22 cellular contexts compared by ENCODE assay signal in the genomic region with DNA sequence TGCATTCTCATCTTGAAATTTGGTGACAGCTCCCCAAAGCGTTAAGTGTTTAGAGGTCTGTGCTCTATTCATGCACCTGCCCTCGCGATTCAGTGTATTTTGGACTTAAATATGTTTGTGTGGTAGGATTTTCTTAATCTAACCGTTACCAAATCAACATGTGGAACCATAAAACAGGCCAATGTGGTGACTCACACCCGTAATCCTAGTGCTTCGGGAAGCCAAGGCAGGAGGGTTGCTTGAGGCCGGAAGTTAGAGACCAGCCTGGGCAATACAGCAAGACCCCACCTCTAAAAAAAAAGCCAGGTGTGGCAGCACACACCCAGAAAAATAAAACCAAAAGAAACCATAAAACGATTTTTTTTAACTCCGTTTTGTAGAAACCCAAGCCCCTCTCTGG. TPM values are rescaled to one million over a fixed set of nuclear protein-coding genes. Genes with fewer than 3 reads are reported as not detected.
DNase-seq lines count a peak whose midpoint lies in the region; TF ChIP-seq lines count a peak whose summit lies in the region.
"Had no signal": no experiment of that assay in that cellular context is flagged by ENCODE, and none has a peak within 500 bp of the region (broad histone marks: within the 10 kb centered on the region; RNA-seq: fewer than 3 reads in every experiment).

No MANE protein-coding gene starts in this region.

- H4K20me1 ChIP-seq in BLaER1 (peaks cover 98% of the 10 kb centered on the region), OCI-LY1 (ENCODE audit: insufficient read depth, low read length) (no peaks in the 10 kb centered on the region), osteoblast (ENCODE audit: insufficient read depth, low read length) (peaks cover 19% of the 10 kb centered on the region), Karpas-422 (ENCODE audit: insufficient read depth, low read depth, low read length) (peaks cover 58% of the 10 kb centered on the region; the same call in 1 of the 2 replicates), smooth muscle cell (ENCODE audit: low read depth) (no peaks in the 10 kb centered on the region), OCI-LY7 (ENCODE audit: insufficient read depth, low read length) (peaks cover 28% of the 10 kb centered on the region)

- POLR2A ChIA-PET in OCI-LY7 (lab: Charles Lee): no interaction called here

- H3K9me3 ChIP-seq in BLaER1 (no peaks in the 10 kb centered on the region), OCI-LY1 (ENCODE audit: low read length) (no peaks in the 10 kb centered on the region), esophagus squamous epithelium (no peaks in the 10 kb centered on the region), osteoblast (ENCODE audit: low read depth, low read length) (no peaks in the 10 kb centered on the region), Karpas-422 (ENCODE audit: low read length) (no peaks in the 10 kb centered on the region), smooth muscle cell (replicated peaks; ENCODE audit: low read depth) (no peaks in the 10 kb centered on the region), OCI-LY7 (ENCODE audit: low read length) (no peaks in the 10 kb centered on the region)
- H3K9me3 ChIP-seq: heart left ventricle, Peyer's patch, SK-N-SH, testis had no signal

- TF ChIP-seq POLR2A in esophagus squamous epithelium (IDR thresholded peaks at IDR 0.05): no peak

- H3K27ac ChIP-seq in BLaER1: no peak overlapping the region
- H3K27ac ChIP-seq in OCI-LY1 (ENCODE audit: low read depth, low read length, poor library complexity, severe bottlenecking): peak overlapping the region; percentile 89
- H3K27ac ChIP-seq in esophagus squamous epithelium: peak overlapping the region in 3 of 4 donors; percentile 7 to 63 (median 57)
- no peak overlapping the region for H3K27ac ChIP-seq in osteoblast (ENCODE audit: low read depth, low read length)
- no peak overlapping the region for H3K27ac ChIP-seq in Karpas-422 (ENCODE audit: low read length)
- no peak overlapping the region for H3K27ac ChIP-seq in smooth muscle cell (ENCODE audit: low read depth)
- H3K27ac ChIP-seq in OCI-LY7 (ENCODE audit: low read depth, low read length, poor library complexity, severe bottlenecking): no peak overlapping the region
- H3K27ac ChIP-seq: testis had no signal

- no peak overlapping the region for H3K4me3 ChIP-seq in BLaER1
- H3K4me3 ChIP-seq in OCI-LY1 (ENCODE audit: low read depth, low read length, poor library complexity, severe bottlenecking): no peak overlapping the region
- H3K4me3 ChIP-seq in esophagus squamous epithelium: no peak overlapping the region
- H3K4me3 ChIP-seq in osteoblast (ENCODE audit: insufficient read depth, low read length): no peak overlapping the region
- no peak overlapping the region for H3K4me3 ChIP-seq in Karpas-422 (ENCODE audit: low read length)
- H3K4me3 ChIP-seq in smooth muscle cell: no peak overlapping the region
- no peak overlapping the region for H3K4me3 ChIP-seq in OCI-LY7 (ENCODE audit: low read depth, low read length, poor library complexity, severe bottlenecking)
- H3K4me3 ChIP-seq: heart left ventricle, lung, Peyer's patch, testis had no signal

- intact Hi-C loops in esophagus squamous epithelium (cut with DNase I): no loop called here
- intact Hi-C loops in OCI-LY7 (cut with micrococcal nuclease; ENCODE audit: unreplicated experiment): no loop called here

- peaks cover 53% of the 10 kb centered on the region for H3K4me1 ChIP-seq in BLaER1
- peaks cover 35% of the 10 kb centered on the region for H3K4me1 ChIP-seq in OCI-LY1 (ENCODE audit: insufficient read depth, low read length, severe bottlenecking)
- peaks cover 5 to 42% (median 7%) of the 10 kb centered on the region in 3 donors for H3K4me1 ChIP-seq in esophagus squamous epithelium
- no peaks in the 10 kb centered on the region for H3K4me1 ChIP-seq in osteoblast (ENCODE audit: insufficient read depth, low read length)
- H3K4me1 ChIP-seq in Karpas-422 (ENCODE audit: low read length): peaks cover 29% of the 10 kb centered on the region
- H3K4me1 ChIP-seq in smooth muscle cell (ENCODE audit: low read depth): no peaks in the 10 kb centered on the region
- H3K4me1 ChIP-seq in OCI-LY7 (ENCODE audit: insufficient read depth, low read length, poor library complexity, severe bottlenecking): peaks cover 32% of the 10 kb centered on the region

- H3F3A ChIP-seq in OCI-LY1 (ENCODE audit: insufficient read depth, low read length): no peaks in the 10 kb centered on the region
- no peaks in the 10 kb centered on the region for H3F3A ChIP-seq in smooth muscle cell (ENCODE audit: low read depth)

- 51 to 62% methylated on average over 7 to 8 of the region's 9 CpGs for WGBS in esophagus squamous epithelium, 2 donors
- WGBS in smooth muscle cell (ENCODE audit: low lambda C conversion rate): 82% methylated on average over 9 of the region's 9 CpGs

- H3K79me2 ChIP-seq in OCI-LY1 (ENCODE audit: insufficient read depth, low read length): no peaks in the 10 kb centered on the region
- H3K79me2 ChIP-seq in osteoblast (ENCODE audit: insufficient read depth, low read length): peaks cover 8% of the 10 kb centered on the region
- H3K79me2 ChIP-seq in Karpas-422 (ENCODE audit: low read length): peaks cover under 1% of the 10 kb centered on the region; the same call in 1 of the 2 replicates
- H3K79me2 ChIP-seq in smooth muscle cell (ENCODE audit: low read depth): no peaks in the 10 kb centered on the region
- no peaks in the 10 kb centered on the region for H3K79me2 ChIP-seq in OCI-LY7 (ENCODE audit: insufficient read depth, low read depth, low read length)

- peak overlapping the region; percentile 89 for H3K4me2 ChIP-seq in BLaER1
- H3K4me2 ChIP-seq in OCI-LY1 (ENCODE audit: low read length): peak overlapping the region; percentile 47; the same call in 1 of the 2 replicates
- H3K4me2 ChIP-seq in osteoblast (ENCODE audit: insufficient read depth, low read length): no peak overlapping the region
- H3K4me2 ChIP-seq in Karpas-422 (ENCODE audit: low read depth, low read length, poor library complexity, severe bottlenecking): no peak overlapping the region
- no peak overlapping the region for H3K4me2 ChIP-seq in smooth muscle cell
- no peak overlapping the region for H3K4me2 ChIP-seq in OCI-LY7 (ENCODE audit: low read length)
- H3K4me2 ChIP-seq: SK-N-SH had no signal

- BruUV-seq in OCI-LY7 (replicated peaks; lab: Mats Ljungman, UMichigan): no TSS peak

- DNase-seq in esophagus squamous epithelium (lab: John Stamatoyannopoulos, UW) (no peak), osteoblast (ENCODE audit: insufficient read length, low spot score, missing footprints) (peak; percentile 62), Karpas-422 (no peak), smooth muscle cell (lab: John Stamatoyannopoulos, UW; ENCODE audit: unreplicated experiment) (no peak), OCI-LY7 (ENCODE audit: low spot score) (no peak)
- DNase-seq in effector CD4-positive, alpha-beta T cell: no peak
- DNase-seq: activated CD4-positive, alpha-beta memory T cell treated with anti-CD3 and anti-CD28 coated beads for 36 hours; anterior cingulate cortex; effector memory CD4-positive, alpha-beta T cell; GF-D8; GOT3; KG1; NCI-H187; NCI-H226; NCI-H82 had no signal

- CTCF ChIA-PET in OCI-LY7 (lab: Charles Lee; ENCODE audit: unreplicated experiment): interaction anchor here (0.6 kb wide), 1 partner anchor 178 kb away, joined by 3 read pairs; no protein-coding TSS in a partner anchor

- no peaks in the 10 kb centered on the region for H3K27me3 ChIP-seq in BLaER1
- no peaks in the 10 kb centered on the region for H3K27me3 ChIP-seq in OCI-LY1 (ENCODE audit: insufficient read depth, low read length)
- no peaks in the 10 kb centered on the region for H3K27me3 ChIP-seq in esophagus squamous epithelium
- H3K27me3 ChIP-seq in osteoblast (ENCODE audit: insufficient read depth, low read length): no peaks in the 10 kb centered on the region
- H3K27me3 ChIP-seq in Karpas-422 (ENCODE audit: low read length): no peaks in the 10 kb centered on the region
- no peaks in the 10 kb centered on the region for H3K27me3 ChIP-seq in smooth muscle cell (ENCODE audit: low read depth)
- H3K27me3 ChIP-seq: heart left ventricle, Peyer's patch, testis had no signal

- H3K9me2 ChIP-seq in OCI-LY1 (ENCODE audit: low read depth, low read length): no peaks in the 10 kb centered on the region
- no peaks in the 10 kb centered on the region for H3K9me2 ChIP-seq in Karpas-422 (replicated peaks; ENCODE audit: insufficient read depth, low read length)
- no peaks in the 10 kb centered on the region for H3K9me2 ChIP-seq in OCI-LY7 (ENCODE audit: insufficient read depth, low read length)
- H3K9me2 ChIP-seq: SK-N-SH had no signal

- TF ChIP-seq CTCF in OCI-LY1 (IDR thresholded peaks at IDR 0.05; ENCODE audit: low read length) (no peak), esophagus squamous epithelium (IDR thresholded peaks at IDR 0.05) (no peak), osteoblast (IDR thresholded peaks at IDR 0.05; ENCODE audit: extremely low read depth, low read depth, low read length) (no peak), smooth muscle cell (IDR thresholded peaks at IDR 0.05; ENCODE audit: borderline replicate concordance, insufficient read depth, poor library complexity, severe bottlenecking) (no peak), OCI-LY7 (conservative IDR thresholded peaks at IDR 0.05; ENCODE audit: low read length) (no peak)

- no peak overlapping the region; the same call in 1 of the 2 replicates for H3K9ac ChIP-seq in BLaER1
- no peak overlapping the region for H3K9ac ChIP-seq in OCI-LY1 (ENCODE audit: low read length)
- no peak overlapping the region for H3K9ac ChIP-seq in Karpas-422 (ENCODE audit: low read length)
- H3K9ac ChIP-seq in smooth muscle cell (ENCODE audit: low read depth): no peak overlapping the region
- H3K9ac ChIP-seq: SK-N-SH had no signal

- no peak overlapping the region for H2AFZ ChIP-seq in OCI-LY1 (ENCODE audit: low read length)
- H2AFZ ChIP-seq in osteoblast (ENCODE audit: low read length): no peak overlapping the region
- no peak overlapping the region for H2AFZ ChIP-seq in Karpas-422 (ENCODE audit: low read length)
- no peak overlapping the region for H2AFZ ChIP-seq in smooth muscle cell (ENCODE audit: low read depth)
- H2AFZ ChIP-seq in OCI-LY7 (ENCODE audit: low read length): no peak overlapping the region

- H3K36me3 ChIP-seq in BLaER1 (peaks cover 70% of the 10 kb centered on the region), OCI-LY1 (ENCODE audit: insufficient read depth, low read length) (peaks cover 41% of the 10 kb centered on the region), esophagus squamous epithelium (peaks cover 43 to 100% (median 73%) of the 10 kb centered on the region in 3 donors), osteoblast (ENCODE audit: insufficient read depth, low read length) (peaks cover 87% of the 10 kb centered on the region), Karpas-422 (ENCODE audit: insufficient read depth, low read length) (peaks cover 26% of the 10 kb centered on the region), smooth muscle cell (ENCODE audit: low read depth) (no peaks in the 10 kb centered on the region), OCI-LY7 (ENCODE audit: insufficient read depth, low read length) (no peaks in the 10 kb centered on the region; the same call in 1 of the 2 replicates)

RNA-seq across cellular contexts. Expression of gene PYGB, which starts 31.5 kb away (rescaled TPM):
- 100 to 1,000 TPM in 2 of 4 donors, 10 to 100 TPM in 2; 70.8 to 127 (median 95.6) TPM for total RNA-seq in esophagus squamous epithelium
- 191 and 194 TPM in 2 replicates for total RNA-seq in osteoblast
- 188 and 302 TPM in 2 replicates for total RNA-seq in Karpas-422 (2014; rRNA removed; shearing (Covaris generic); ENCODE audit: low replicate concordance)
- 31.8 and 44.4 TPM in 2 replicates for total RNA-seq in smooth muscle cell
- 39.4 and 43.3 TPM in 2 replicates for polyA plus RNA-seq in smooth muscle cell
- total RNA-seq in OCI-LY7 (2014; rRNA removed; shearing (Covaris generic)): 4.5 and 4.9 TPM in 2 replicates
- 6.4 and 7.0 TPM in 2 replicates for total RNA-seq in OCI-LY7 (2022)

Comparison
In these comparisons a context has a peak if more than half of its experiments do, and no peak if none do; other contexts are left out.
1. H3K27ac ChIP-seq: peak in OCI-LY1 (single experiment) and esophagus squamous epithelium (3 of 4); none in BLaER1 (single experiment), osteoblast (single experiment), Karpas-422 (single experiment), smooth muscle cell (single experiment) and OCI-LY7 (single experiment).
2. H3K4me2 ChIP-seq: peak in BLaER1 (single experiment) and OCI-LY1 (single experiment); none in osteoblast (single experiment), Karpas-422 (single experiment), smooth muscle cell (single experiment) and OCI-LY7 (single experiment).